In genomic region chr2:151827564-151828142, GRCh38 we compare ENCODE assay signal across 8 cellular contexts. TPM values are rescaled to one million over a fixed set of nuclear protein-coding genes. Genes with fewer than 3 reads are reported as not detected.
A peak's percentile ranks its signal among the peaks of the same experiment; 100 is the strongest.
DNase-seq lines count a peak whose midpoint lies in the region; ATAC-seq and TF ChIP-seq lines count a peak whose summit lies in the region.

No MANE protein-coding gene starts in this region.

- DNase-seq in Caki2 (ENCODE audit: low read depth) (peak; percentile 21), epithelial cell of esophagus (ENCODE audit: low read depth) (peak; percentile 26), pons (ENCODE audit: low spot score) (no peak)
- peak; percentile 33 for DNase-seq in activated CD4-positive, alpha-beta T cell treated with anti-CD3 and anti-CD28 coated beads, Interleukin-2, amount 10 ng/mL, durations not matched to agents 7 days and 5 days

- under 1% methylated on average over 38 of the region's 38 CpGs for WGBS in urinary bladder

- H3K4me1 ChIP-seq in mucosa of rectum (ENCODE audit: control insufficient read depth in 2 of 2, insufficient read depth in 2 of 2, low read length in 2 of 2) (peaks cover 7 to 16% of the 10 kb centered on the region in 2 donors), urinary bladder (ENCODE audit: insufficient read depth) (no peaks in the 10 kb centered on the region)

- no peaks in the 10 kb centered on the region for H3K27me3 Mint-ChIP-seq in activated CD4-positive, alpha-beta T cell treated with anti-CD3 and anti-CD28 coated beads, Interleukin-2, amount 10 ng/mL, durations not matched to agents 7 days and 5 days

- H3K27me3 ChIP-seq in mucosa of rectum (ENCODE audit: control insufficient read depth in 2 of 2, insufficient read depth in 2 of 2, low read length in 2 of 2): no peaks in the 10 kb centered on the region

- H3K4me3 Mint-ChIP-seq in activated CD4-positive, alpha-beta T cell treated with anti-CD3 and anti-CD28 coated beads, Interleukin-2, amount 10 ng/mL, durations not matched to agents 7 days and 5 days: peak overlapping the region; percentile 97

- peak overlapping the region; percentile 88 for H3K27ac Mint-ChIP-seq in activated CD4-positive, alpha-beta T cell treated with anti-CD3 and anti-CD28 coated beads, Interleukin-2, amount 10 ng/mL, durations not matched to agents 7 days and 5 days

- H3K27ac ChIP-seq in mucosa of rectum (ENCODE audit: low read depth in 2 of 2, low read length in 2 of 2) (peak overlapping the region; percentile 76 to 79), urinary bladder (ENCODE audit: low read depth) (no peak overlapping the region)

- H3K36me3 ChIP-seq in mucosa of rectum (ENCODE audit: control insufficient read depth in 2 of 2, insufficient read depth in 2 of 2, low read length in 2 of 2) (no peaks in the 10 kb centered on the region), urinary bladder (ENCODE audit: insufficient read depth) (no peaks in the 10 kb centered on the region)

- no peaks in the 10 kb centered on the region for H3K9me3 ChIP-seq in mucosa of rectum (ENCODE audit: control insufficient read depth in 2 of 2, low read length in 2 of 2)

- H3K4me1 Mint-ChIP-seq in activated CD4-positive, alpha-beta T cell treated with anti-CD3 and anti-CD28 coated beads, Interleukin-2, amount 10 ng/mL, durations not matched to agents 7 days and 5 days: peaks cover 43% of the 10 kb centered on the region

- H3K4me3 ChIP-seq in epithelial cell of esophagus (ENCODE audit: low read length) (peak overlapping the region; percentile 99), mucosa of rectum (ENCODE audit: low read length in 2 of 2) (peak overlapping the region; percentile 88 to 97), urinary bladder (ENCODE audit: low read depth, low read length) (peak overlapping the region; percentile 83)

- no peak for TF ChIP-seq CTCF in epithelial cell of esophagus (IDR thresholded peaks at IDR 0.05; ENCODE audit: insufficient read depth, low read depth, low read length, missing control alignments)

- CTCF ChIA-PET in activated CD4-positive, alpha-beta T cell treated with anti-CD3 and anti-CD28 coated beads, Interleukin-2, amount 10 ng/mL, durations not matched to agents 7 days and 5 days (lab: Charles Lee): interaction anchor here (0.7 to 1.5 kb wide), 5 partner anchors 8 to 313 kb away, joined by 3 read pairs; no protein-coding TSS in a partner anchor

- in situ Hi-C loops in Caki2 (cut with HindIII; ENCODE audit: low pct_unique_long_range_greater_than_20kb, low sequenced_read_pairs): no loop called here

- peaks cover 9% of the 10 kb centered on the region for H3K36me3 Mint-ChIP-seq in activated CD4-positive, alpha-beta T cell treated with anti-CD3 and anti-CD28 coated beads, Interleukin-2, amount 10 ng/mL, durations not matched to agents 7 days and 5 days (ENCODE audit: low read depth)

- H3K9me3 Mint-ChIP-seq in activated CD4-positive, alpha-beta T cell treated with anti-CD3 and anti-CD28 coated beads, Interleukin-2, amount 10 ng/mL, durations not matched to agents 7 days and 5 days: no peaks in the 10 kb centered on the region

- H3K9ac ChIP-seq in mucosa of rectum (ENCODE audit: low read depth in 1 of 2, low read length in 2 of 2): peak overlapping the region; percentile 84 to 85

- POLR2A ChIA-PET in activated CD4-positive, alpha-beta T cell treated with anti-CD3 and anti-CD28 coated beads, Interleukin-2, amount 10 ng/mL, durations not matched to agents 7 days and 5 days (lab: Charles Lee): interaction anchor here (0.6 kb wide), 1 partner anchor 344 kb away, joined by 9 read pairs; no protein-coding TSS in a partner anchor

- ATAC-seq in GM19455 (IDR thresholded peaks at IDR 0.05; ENCODE audit: unreplicated experiment): peak; percentile 24
- peak; percentile 14 for ATAC-seq in HG03571 (IDR thresholded peaks at IDR 0.05; ENCODE audit: unreplicated experiment)

RNA-seq across cellular contexts. Expression of gene ARL5A, which starts 0.6 kb away (rescaled TPM):
- total RNA-seq in Caki2 (2014; rRNA removed; shearing (Covaris generic); ENCODE audit: low replicate concordance): 35.9 and 49.7 TPM in 2 replicates
- total RNA-seq in activated CD4-positive, alpha-beta T cell treated with anti-CD3 and anti-CD28 coated beads, Interleukin-2, amount 10 ng/mL, durations not matched to agents 7 days and 5 days: 10 to 100 TPM; 47.4 to 49.0 TPM
- total RNA-seq in urinary bladder: 117 TPM
- 19.2 TPM for polyA plus RNA-seq in urinary bladder
